ENCODE assay signal across 15 cellular contexts in the genomic region with DNA sequence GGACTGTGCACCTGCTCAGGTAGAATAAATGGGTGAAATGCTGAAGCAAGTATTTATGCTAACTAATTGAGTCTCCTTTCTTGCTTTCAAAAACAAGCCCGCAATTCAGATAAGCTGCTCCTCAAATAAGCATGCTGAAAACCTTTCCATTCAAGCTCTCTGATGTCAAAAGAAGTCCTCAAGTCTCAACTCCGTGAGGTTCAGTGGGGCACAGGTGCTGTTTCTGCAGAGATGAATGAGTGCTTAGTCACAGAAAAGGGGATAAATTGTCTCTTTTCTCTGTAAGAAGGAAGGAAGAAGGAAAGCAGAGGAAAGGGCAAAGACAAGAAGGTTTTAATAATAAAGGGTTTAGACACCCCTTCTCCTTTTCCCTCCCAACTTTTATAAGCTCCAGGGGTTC.
DNase-seq lines count a peak whose midpoint lies in the region; ATAC-seq and TF ChIP-seq lines count a peak whose summit lies in the region.
"Had no signal": no experiment of that assay in that cellular context is flagged by ENCODE, and none has a peak within 500 bp of the region (broad histone marks: within the 10 kb centered on the region; RNA-seq: fewer than 3 reads in every experiment).

No MANE protein-coding gene starts in this region.

- peak overlapping the region; percentile 64 for H3K4me2 ChIP-seq in PC-9

- DNase-seq in DMS79 (lab: John Stamatoyannopoulos, UW): peak; percentile 10
- peak; percentile 12 for DNase-seq in NCI-H1105 (lab: John Stamatoyannopoulos, UW)
- peak; percentile 36 for DNase-seq in NCI-H146 treated with DMSO at 0.1 percent for 48 hours (lab: John Stamatoyannopoulos, UW; ENCODE audit: unreplicated experiment)
- peak in 1 of 2 experiments; percentile 91 for DNase-seq in PC-9
- DNase-seq in NCI-H2081 (lab: John Stamatoyannopoulos, UW): no peak
- no peak for DNase-seq in endodermal cell
- DNase-seq in NCI-H226: no peak
- DNase-seq: ACHN; CD4-positive, CD25-positive, alpha-beta regulatory T cell; DMS53; HCEC 1CT; HFFc6 had no signal

- peak overlapping the region; percentile 12; the same call in 1 of the 2 replicates for H2AFZ ChIP-seq in PC-9

- CTCF ChIA-PET in PC-9 (lab: Charles Lee): no interaction called here

- peaks cover 21% of the 10 kb centered on the region for H3K27me3 Mint-ChIP-seq in activated T-helper 17 cell treated with anti-CD3 and anti-CD28 coated beads, Interleukin-2, amount 50 U/mL, for 72 hours
- peaks cover 3% of the 10 kb centered on the region for H3K27me3 Mint-ChIP-seq in endodermal cell (ENCODE audit: insufficient read depth)
- H3K27me3 Mint-ChIP-seq: CD4-positive, CD25-positive, alpha-beta regulatory T cell had no signal

- POLR2A ChIA-PET in PC-9 (lab: Charles Lee; ENCODE audit: unreplicated experiment): no interaction called here

- no peak overlapping the region for H3K4me3 Mint-ChIP-seq in activated T-helper 17 cell treated with anti-CD3 and anti-CD28 coated beads, Interleukin-2, amount 50 U/mL, for 72 hours
- H3K4me3 Mint-ChIP-seq in endodermal cell: no peak overlapping the region
- H3K4me3 Mint-ChIP-seq: CD4-positive, CD25-positive, alpha-beta regulatory T cell; HFFc6 had no signal

- H3F3A ChIP-seq in PC-9 (ENCODE audit: insufficient read depth, low read depth): peaks cover 43% of the 10 kb centered on the region

- H4K20me1 ChIP-seq in PC-9 (ENCODE audit: insufficient read depth): no peaks in the 10 kb centered on the region
- H4K20me1 ChIP-seq: BLaER1 treated with 17β-estradiol and CSF1 and Interleukin-3, amounts not matched to agents 10 nM and 100 nM had no signal

- no peaks in the 10 kb centered on the region; the same call in 1 of the 2 replicates for H3K9me3 ChIP-seq in PC-9 (ENCODE audit: insufficient read depth, low read depth)
- no peaks in the 10 kb centered on the region for H3K9me3 ChIP-seq in endodermal cell (ENCODE audit: control insufficient read depth, low read length)
- H3K9me3 ChIP-seq: BLaER1 treated with 17β-estradiol and CSF1 and Interleukin-3, amounts not matched to agents 10 nM and 100 nM had no signal

- no peak for ATAC-seq in activated T-helper 17 cell treated with anti-CD3 and anti-CD28 coated beads, Interleukin-2, amount 50 U/mL, for 72 hours (replicated peaks)

- peak overlapping the region; percentile 94 for H3K27ac ChIP-seq in PC-9
- no peak overlapping the region for H3K27ac ChIP-seq in endodermal cell (ENCODE audit: low read depth, low read length)
- H3K27ac ChIP-seq: BLaER1 treated with 17β-estradiol and CSF1 and Interleukin-3, amounts not matched to agents 10 nM and 100 nM; HL-60 had no signal

- H3K9me3 Mint-ChIP-seq in activated T-helper 17 cell treated with anti-CD3 and anti-CD28 coated beads, Interleukin-2, amount 50 U/mL, for 72 hours: no peaks in the 10 kb centered on the region
- no peaks in the 10 kb centered on the region for H3K9me3 Mint-ChIP-seq in endodermal cell
- H3K9me3 Mint-ChIP-seq: HFFc6 had no signal

- no peaks in the 10 kb centered on the region for H3K79me2 ChIP-seq in PC-9 (ENCODE audit: low read depth)

- H3K36me3 Mint-ChIP-seq in activated T-helper 17 cell treated with anti-CD3 and anti-CD28 coated beads, Interleukin-2, amount 50 U/mL, for 72 hours (ENCODE audit: low read depth): no peaks in the 10 kb centered on the region
- H3K36me3 Mint-ChIP-seq in endodermal cell (ENCODE audit: low read depth): no peaks in the 10 kb centered on the region
- H3K36me3 Mint-ChIP-seq: CD4-positive, CD25-positive, alpha-beta regulatory T cell had no signal

- intact Hi-C loops in PC-9 (cut with micrococcal nuclease; ENCODE audit: unreplicated experiment): no loop called here

- no peak overlapping the region for H3K9ac ChIP-seq in endodermal cell (ENCODE audit: extremely low read depth, low read length, poor library complexity, severe bottlenecking)
- H3K9ac ChIP-seq: BLaER1 treated with 17β-estradiol and CSF1 and Interleukin-3, amounts not matched to agents 10 nM and 100 nM had no signal

- 50 to 78% methylated on average over 1 to 2 of the region's 2 CpGs for WGBS in endodermal cell (ENCODE audit: insufficient coverage in 1 of 2, insufficient read length in 1 of 2), 2 experiments

- no TSS peak for BruUV-seq in PC-9 (replicated peaks; lab: Mats Ljungman, UMichigan)

- no peak overlapping the region for H3K27ac Mint-ChIP-seq in activated T-helper 17 cell treated with anti-CD3 and anti-CD28 coated beads, Interleukin-2, amount 50 U/mL, for 72 hours
- H3K27ac Mint-ChIP-seq in endodermal cell: no peak overlapping the region
- H3K27ac Mint-ChIP-seq: CD4-positive, CD25-positive, alpha-beta regulatory T cell; HFFc6 had no signal

- H3K27me3 ChIP-seq in PC-9 (ENCODE audit: insufficient read depth, low read depth) (no peaks in the 10 kb centered on the region), endodermal cell (ENCODE audit: control insufficient read depth, insufficient read depth, low read length, poor library complexity, severe bottlenecking) (no peaks in the 10 kb centered on the region)
- H3K27me3 ChIP-seq: BLaER1 treated with 17β-estradiol and CSF1 and Interleukin-3, amounts not matched to agents 10 nM and 100 nM had no signal

- H3K9me2 ChIP-seq in PC-9 (ENCODE audit: insufficient read depth): no peaks in the 10 kb centered on the region

- peak overlapping the region; percentile 8; the same call in 1 of the 2 replicates for H3K4me3 ChIP-seq in PC-9
- no peak overlapping the region for H3K4me3 ChIP-seq in endodermal cell (ENCODE audit: low read length)
- H3K4me3 ChIP-seq: BLaER1 treated with 17β-estradiol and CSF1 and Interleukin-3, amounts not matched to agents 10 nM and 100 nM had no signal

- TF ChIP-seq CTCF in PC-9 (conservative IDR thresholded peaks at IDR 0.05) (no peak), endodermal cell (conservative IDR thresholded peaks at IDR 0.05) (no peak)

- H3K36me3 ChIP-seq in PC-9 (ENCODE audit: low read depth) (no peaks in the 10 kb centered on the region), endodermal cell (ENCODE audit: control insufficient read depth, insufficient read depth, low read length) (no peaks in the 10 kb centered on the region)
- H3K36me3 ChIP-seq: BLaER1 treated with 17β-estradiol and CSF1 and Interleukin-3, amounts not matched to agents 10 nM and 100 nM had no signal

- H3K4me1 ChIP-seq in PC-9 (replicated peaks; ENCODE audit: insufficient read depth) (peaks cover 62% of the 10 kb centered on the region), endodermal cell (ENCODE audit: control insufficient read depth, insufficient read depth, low read length) (peaks cover 2% of the 10 kb centered on the region)

- H3K4me1 Mint-ChIP-seq in activated T-helper 17 cell treated with anti-CD3 and anti-CD28 coated beads, Interleukin-2, amount 50 U/mL, for 72 hours: peaks cover 9% of the 10 kb centered on the region
- peaks cover 11% of the 10 kb centered on the region for H3K4me1 Mint-ChIP-seq in endodermal cell

Comparison
In these comparisons a context has a peak if more than half of its experiments do, and no peak if none do; other contexts are left out.
1. DNase-seq: peak in DMS79 (single experiment), NCI-H1105 (single experiment) and NCI-H146 treated with DMSO at 0.1 percent for 48 hours (single experiment); none in NCI-H2081 (0 of 2), endodermal cell (single experiment) and NCI-H226 (single experiment).